ENCODE assay signal across 16 cellular contexts in genomic region chr17:76545918-76546555, GRCh38. TPM values are rescaled to one million over a fixed set of nuclear protein-coding genes. Genes with fewer than 3 reads are reported as not detected.
DNase-seq lines count a peak whose midpoint lies in the region; ATAC-seq and TF ChIP-seq lines count a peak whose summit lies in the region.
"Had no signal": no experiment of that assay in that cellular context is flagged by ENCODE, and none has a peak within 500 bp of the region (broad histone marks: within the 10 kb centered on the region; RNA-seq: fewer than 3 reads in every experiment).

No MANE protein-coding gene starts in this region.

- no peak overlapping the region for H2AFZ ChIP-seq in ACC112 (ENCODE audit: low read length, unreplicated experiment)
- peak overlapping the region; percentile 45 for H2AFZ ChIP-seq in IMR-90 (replicated peaks; ENCODE audit: low read length, poor library complexity)

- H3K4me3 ChIP-seq in ACC112 (ENCODE audit: low read depth, low read length) = no peak overlapping the region
- no peak overlapping the region for H3K4me3 ChIP-seq in IMR-90 (ENCODE audit: insufficient read depth, low read depth, low read length)
- H3K4me3 ChIP-seq: coronary artery had no signal

- no peaks in the 10 kb centered on the region for H3K9me3 ChIP-seq in IMR-90 (ENCODE audit: control insufficient read depth, insufficient read depth, low read length)

- H4K20me1 ChIP-seq in IMR-90 (ENCODE audit: insufficient read depth, low read length) = peaks cover 6% of the 10 kb centered on the region; the same call in 1 of the 2 replicates

- H3K9me1 ChIP-seq in IMR-90 (ENCODE audit: insufficient read depth, low read length) = peaks cover 20% of the 10 kb centered on the region

- DNase-seq in IMR-90 = no peak
- DNase-seq in cerebellum (ENCODE audit: low spot score) = peak; percentile 47
- DNase-seq in left kidney (ENCODE audit: low read depth, low spot score) = peak; percentile 72
- DNase-seq in GM19240 (ENCODE audit: insufficient read length, low spot score) = no peak
- no peak for DNase-seq in omental fat pad (ENCODE audit: low spot score)
- no peak for DNase-seq in SW480 (ENCODE audit: low spot score)
- DNase-seq: activated CD4-positive, CD25-positive, alpha-beta regulatory T cell treated with anti-CD3 and anti-CD28 coated beads, Interleukin-2, amount 50 U/mL, for 72 hours; activated effector memory CD4-positive, alpha-beta T cell treated with Interleukin-2 at 50 U/mL for 16 hours; glutamatergic neuron; immature natural killer cell; NCI-H187; NCI-H510A; SIG-M5 had no signal

- peak overlapping the region; percentile 61; the same call in 1 of the 2 replicates for H3K14ac ChIP-seq in IMR-90 (replicated peaks; ENCODE audit: low read depth, low read length)

- intact Hi-C loops in IMR-90 (cut with micrococcal nuclease) = no loop called here

- H3K79me2 ChIP-seq in ACC112 (ENCODE audit: control insufficient read depth, insufficient read depth, low read length, unreplicated experiment) = no peaks in the 10 kb centered on the region

- dilution Hi-C loops in IMR-90 (cut with HindIII; ENCODE audit: low sequenced_read_pairs, unreplicated experiment) = no loop called here

- H2AK5ac ChIP-seq in IMR-90 (ENCODE audit: low read depth, low read length) = peak overlapping the region; percentile 93

- H3K18ac ChIP-seq in IMR-90 (ENCODE audit: low read depth, low read length) = peak overlapping the region; percentile 56

- in situ Hi-C loops in IMR-90 (cut with MboI; ENCODE audit: low sequenced_read_pairs) = no loop called here

- POLR2A ChIA-PET in IMR-90 (lab: Charles Lee; ENCODE audit: unreplicated experiment) = interaction anchor here (1.1 kb wide), 1 partner anchor 18 kb away, joined by 3 read pairs; no protein-coding TSS in a partner anchor

- H3K79me1 ChIP-seq in IMR-90 (ENCODE audit: low read depth in 1 of 2, low read length in 2 of 2) = 0 out of 4 replicates have a peak, but pooled peaks cover 0 to 12% of the 10 kb centered on the region in 2 experiments

- ATAC-seq in IMR-90 (ENCODE audit: low read depth) (no peak), omental fat pad (ENCODE audit: low FRiP score) (no peak), HG03045 (IDR thresholded peaks at IDR 0.05; ENCODE audit: unreplicated experiment) (no peak)

- H3K56ac ChIP-seq in IMR-90 (ENCODE audit: extremely low read depth, insufficient read depth, low read length) = no peak overlapping the region

- no peak for TF ChIP-seq RAD21 in IMR-90 (IDR thresholded peaks at IDR 0.05; ENCODE audit: low read length)

- peak overlapping the region; percentile 92 for H2BK5ac ChIP-seq in IMR-90 (ENCODE audit: low read depth, low read length, poor library complexity, severe bottlenecking)

- peak overlapping the region; percentile 57; the same call in 2 of the 3 replicates for H2BK15ac ChIP-seq in IMR-90 (ENCODE audit: low read depth, low read length)

- peak overlapping the region; percentile 75 for H4K91ac ChIP-seq in IMR-90 (ENCODE audit: insufficient read depth, low read depth, low read length)

- peak overlapping the region; percentile 88 for H3K4ac ChIP-seq in IMR-90 (ENCODE audit: low read depth, low read length)

- TF ChIP-seq POLR2A in IMR-90 (IDR thresholded peaks at IDR 0.05; ENCODE audit: low read depth, low read length) = no peak

- H2AK9ac ChIP-seq in IMR-90 (replicated peaks; ENCODE audit: low read depth, low read length, poor library complexity) = peak overlapping the region; percentile 69

- H3K27ac ChIP-seq in ACC112 (ENCODE audit: low read depth, low read length) (peak overlapping the region; percentile 93), IMR-90 (ENCODE audit: insufficient read depth, low read length) (peak overlapping the region; percentile 68)

- H3K27me3 ChIP-seq in ACC112 (ENCODE audit: insufficient read depth, low read length) (no peaks in the 10 kb centered on the region), IMR-90 (ENCODE audit: control insufficient read depth, insufficient read depth, low read length) (no peaks in the 10 kb centered on the region)

- WGBS in IMR-90 (ENCODE audit: extremely low coverage in 2 of 2, insufficient read length in 1 of 2), 2 experiments = 79% methylated on average over 6 of the region's 13 CpGs; no CpG with 5 or more reads in 1 of the 2 experiments

- peak overlapping the region; percentile 82 for H2BK20ac ChIP-seq in IMR-90 (ENCODE audit: low read depth, low read length)

- TF ChIP-seq CTCF in IMR-90 (conservative IDR thresholded peaks at IDR 0.05; ENCODE audit: low read depth, low read length) = no peak
- TF ChIP-seq CTCF in omental fat pad (IDR thresholded peaks at IDR 0.05) = no peak

- CTCF ChIA-PET in IMR-90 (lab: Yijun Ruan, JAX) = interaction anchor here (0.6 to 1.4 kb wide), 13 partner anchors 11 to 176 kb away, joined by 3 to 9 read pairs (median 3); partner anchors contain the start of gene UBE2O

- H3K23ac ChIP-seq in IMR-90 (ENCODE audit: low read depth, low read length) = peak overlapping the region; percentile 64; the same call in 1 of the 2 replicates

- H4K8ac ChIP-seq in IMR-90 (ENCODE audit: low read depth in 2 of 2, low read length in 2 of 2) = peak overlapping the region in 1 of 2 experiments; percentile 62; a peak in 2 of 4 replicates

- H3K36me3 ChIP-seq in ACC112 (ENCODE audit: insufficient read depth, low read length) (no peaks in the 10 kb centered on the region), IMR-90 (ENCODE audit: control insufficient read depth, insufficient read depth, low read length) (no peaks in the 10 kb centered on the region)

- H2BK120ac ChIP-seq in IMR-90 (ENCODE audit: low read depth, low read length) = peak overlapping the region; percentile 78

- peak overlapping the region; percentile 54 for H4K5ac ChIP-seq in IMR-90 (ENCODE audit: low read depth, low read length)

- BruUV-seq in IMR-90 (replicated peaks; lab: Mats Ljungman, UMichigan) = no TSS peak

- peak overlapping the region; percentile 48 for H3K4me2 ChIP-seq in IMR-90 (ENCODE audit: low read depth, low read length)

- no peak overlapping the region for H3K9ac ChIP-seq in IMR-90 (ENCODE audit: low read depth, low read length)

- H3K4me1 ChIP-seq in ACC112 (ENCODE audit: control insufficient read depth, insufficient read depth, low read length, unreplicated experiment) = peaks cover 38% of the 10 kb centered on the region
- H3K4me1 ChIP-seq in IMR-90 (ENCODE audit: control insufficient read depth, insufficient read depth, low read length) = peaks cover 21% of the 10 kb centered on the region

TF ChIP-seq in IMR-90, 13 proteins besides CTCF, POLR2A, EP300 and RAD21:
- TF ChIP-seq BHLHE40 (IDR thresholded peaks at IDR 0.05; ENCODE audit: low read depth, low read length) = no peak
- TF ChIP-seq SMC3 (IDR thresholded peaks at IDR 0.05; ENCODE audit: low read depth, low read length) = no peak
- no peak for TF ChIP-seq MAFK (IDR thresholded peaks at IDR 0.05; ENCODE audit: low read depth, low read length)
- no peak for TF ChIP-seq RCOR1 (IDR thresholded peaks at IDR 0.05; ENCODE audit: insufficient replicate concordance, low read length)
- no peak for TF ChIP-seq USF2 (IDR thresholded peaks at IDR 0.05; ENCODE audit: low read depth, low read length)
- no peak for TF ChIP-seq FOS (IDR thresholded peaks at IDR 0.05; ENCODE audit: low read depth, low read length)
- TF ChIP-seq ELK1 (IDR thresholded peaks at IDR 0.05; ENCODE audit: borderline replicate concordance, low read depth, low read length) = no peak
- no peak for TF ChIP-seq NFE2L2 (IDR thresholded peaks at IDR 0.05; ENCODE audit: low read depth, low read length)

RNA-seq across cellular contexts. Expression of gene PRCD, which starts 6.2 kb away (rescaled TPM):
- total RNA-seq in IMR-90 (2012; rRNA removed) (under 0.01 TPM in 1 of 2 replicates, not detected in the other), cerebellum (5.7 TPM), omental fat pad (10 to 100 TPM in 1 of 4 donors, 1 to 10 TPM in 3; 2.3 to 20.0 (median 3.5) TPM)
- polyA plus RNA-seq in IMR-90 (2012; rRNA removed) = 0.32 TPM in 2 replicates
- polyA plus RNA-seq in IMR-90 (2012; cell fraction: cytosol; rRNA removed) = 0.24 and 0.26 TPM in 2 replicates
- polyA plus RNA-seq in IMR-90 (2012; cell fraction: nucleus; rRNA removed; ENCODE audit: low replicate concordance) = 1.4 and 3.8 TPM in 2 replicates

RNA-seq across cellular contexts. Expression of gene CYGB, which starts 8.5 kb away (rescaled TPM):
- total RNA-seq in IMR-90 (2012; rRNA removed) (1.3 and 1.7 TPM in 2 replicates), cerebellum (5.6 TPM), omental fat pad (10 to 100 TPM; 18.9 to 46.2 (median 35.2) TPM)
- polyA plus RNA-seq in IMR-90 (2012; rRNA removed) = 2.9 and 3.5 TPM in 2 replicates
- polyA plus RNA-seq in IMR-90 (2012; cell fraction: cytosol; rRNA removed) = 3.6 and 4.3 TPM in 2 replicates
- 1.2 and 1.9 TPM in 2 replicates for polyA plus RNA-seq in IMR-90 (2012; cell fraction: nucleus; rRNA removed; ENCODE audit: low replicate concordance)

RNA-seq across cellular contexts. Expression of gene ST6GALNAC2, which starts 39.6 kb away (rescaled TPM):
- total RNA-seq in IMR-90 (2012; rRNA removed) (not detected in 2 replicates), cerebellum (0.54 TPM), omental fat pad (10 to 100 TPM in 2 of 4 donors, 1 to 10 TPM in 2; 4.2 to 12.1 (median 9.7) TPM)
- 0.10 TPM in 1 of 2 replicates, not detected in the other for polyA plus RNA-seq in IMR-90 (2012; rRNA removed)
- 0.06 and 0.18 TPM in 2 replicates for polyA plus RNA-seq in IMR-90 (2012; cell fraction: cytosol; rRNA removed)
- polyA plus RNA-seq in IMR-90 (2012; cell fraction: nucleus; rRNA removed; ENCODE audit: low replicate concordance) = 0.03 and 0.25 TPM in 2 replicates

RNA-seq across cellular contexts. Expression of gene RHBDF2, which starts 44.8 kb away (rescaled TPM):
- total RNA-seq in IMR-90 (2012; rRNA removed) (1.3 and 1.4 TPM in 2 replicates), cerebellum (2.4 TPM), omental fat pad (10 to 100 TPM; 29.9 to 77.9 (median 56.7) TPM)
- 8.3 and 10.0 TPM in 2 replicates for polyA plus RNA-seq in IMR-90 (2012; rRNA removed)
- 6.7 and 10.1 TPM in 2 replicates for polyA plus RNA-seq in IMR-90 (2012; cell fraction: cytosol; rRNA removed)
- 29.5 and 54.3 TPM in 2 replicates for polyA plus RNA-seq in IMR-90 (2012; cell fraction: nucleus; rRNA removed; ENCODE audit: low replicate concordance)

Comparison
In these comparisons a context has a peak if more than half of its experiments do, and no peak if none do; other contexts are left out.
1. DNase-seq: peak in cerebellum (single experiment) and left kidney (single experiment); none in IMR-90 (single experiment), GM19240 (single experiment), omental fat pad (single experiment) and SW480 (single experiment).